ENCODE assay signal across 25 cellular contexts in the genomic region with DNA sequence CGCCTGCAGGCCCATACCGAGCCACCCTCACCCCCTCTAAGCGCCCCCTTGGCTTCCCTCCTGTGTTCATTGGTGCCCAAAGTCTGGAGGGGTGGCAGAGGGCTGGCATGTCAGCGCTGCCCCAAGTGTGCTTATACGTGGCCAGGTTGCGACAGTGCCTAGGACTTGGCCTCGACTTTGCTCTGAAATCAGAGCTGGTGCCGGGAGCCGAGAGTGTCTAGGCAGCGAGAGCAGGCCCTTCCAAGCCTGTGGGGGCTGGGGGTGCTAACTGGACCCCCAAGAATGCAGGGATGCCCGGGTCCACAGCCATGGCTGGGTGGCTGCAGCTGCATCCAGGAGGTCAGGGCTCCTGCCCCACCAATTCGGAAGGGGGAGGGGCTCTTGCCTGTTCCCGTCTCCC.
"Had no signal": no experiment of that assay in that cellular context is flagged by ENCODE, and none has a peak within 500 bp of the region (broad histone marks: within the 10 kb centered on the region; RNA-seq: fewer than 3 reads in every experiment).

No MANE protein-coding gene starts in this region.

- H3K27ac Mint-ChIP-seq: memory B cell; mesothelial cell of epicardium; nephron; neural progenitor cell; stimulated activated naive B cell treated with anti-CD40 and anti-IgM and Interleukin-4, amounts not matched to agents 10 μg/mL and 1 μg/mL and 100 μg/mL, for 72 hours; stimulated activated naive CD8-positive, alpha-beta T cell treated with anti-CD3 and anti-CD28 coated beads, Interleukin-15, Interleukin-2, amounts not matched to agents 100 ng/mL and 50 ng/mL, for 24 hours had no signal

- H3K9me3 ChIP-seq: mucosa of descending colon, prostate gland, spleen, thoracic aorta, tibial nerve, upper lobe of left lung had no signal

- H3K4me3 Mint-ChIP-seq: immature natural killer cell; memory B cell; mesothelial cell of epicardium; naive thymus-derived CD4-positive, alpha-beta T cell; nephron; neural progenitor cell; stimulated activated naive B cell treated with anti-CD40 and anti-IgM and Interleukin-4, amounts not matched to agents 10 μg/mL and 1 μg/mL and 100 μg/mL, for 72 hours; stimulated activated naive CD8-positive, alpha-beta T cell treated with anti-CD3 and anti-CD28 coated beads, Interleukin-15, Interleukin-2, amounts not matched to agents 100 ng/mL and 50 ng/mL, for 24 hours had no signal

- H3K27me3 ChIP-seq: dorsolateral prefrontal cortex, neural progenitor cell, spleen, tibial nerve, upper lobe of left lung had no signal

- DNase-seq: cortex of kidney; dorsolateral prefrontal cortex; effector CD4-positive, alpha-beta T cell; hypothalamus; immature natural killer cell; islet precursor cell; kidney glomerular epithelial cell; left colon; mucosa of descending colon; naive thymus-derived CD4-positive, alpha-beta T cell; nucleus accumbens; spleen; stimulated activated CD4-positive, alpha-beta T cell treated with anti-CD3 and anti-CD28 coated beads, Interleukin-4, amount 100 ng/mL, for 4 hours; stimulated activated naive B cell treated with anti-CD40 and anti-IgM and Interleukin-4, amounts not matched to agents 10 μg/mL and 1 μg/mL and 100 μg/mL, for 72 hours had no signal

- H3K36me3 Mint-ChIP-seq: immature natural killer cell, mesothelial cell of epicardium had no signal

- H3K4me3 ChIP-seq: dorsolateral prefrontal cortex, lung, mucosa of descending colon, neural progenitor cell, prostate gland, skin epidermis, spleen, thoracic aorta, tibial nerve, upper lobe of left lung had no signal

- ATAC-seq: left colon; mucosa of descending colon; naive thymus-derived CD4-positive, alpha-beta T cell; stimulated activated naive B cell treated with anti-CD40 and anti-IgM and Interleukin-4, amounts not matched to agents 10 μg/mL and 1 μg/mL and 100 μg/mL, for 72 hours had no signal

- H3K9me3 Mint-ChIP-seq: immature natural killer cell; memory B cell; mesothelial cell of epicardium; naive thymus-derived CD4-positive, alpha-beta T cell; nephron; stimulated activated naive B cell treated with anti-CD40 and anti-IgM and Interleukin-4, amounts not matched to agents 10 μg/mL and 1 μg/mL and 100 μg/mL, for 72 hours; stimulated activated naive CD8-positive, alpha-beta T cell treated with anti-CD3 and anti-CD28 coated beads, Interleukin-15, Interleukin-2, amounts not matched to agents 100 ng/mL and 50 ng/mL, for 24 hours had no signal

- H3K27ac ChIP-seq: dorsolateral prefrontal cortex, neural progenitor cell, prostate gland, skin epidermis, spleen, thoracic aorta, tibial nerve, upper lobe of left lung had no signal

- H3K36me3 ChIP-seq: neural progenitor cell, prostate gland, thoracic aorta, tibial nerve, upper lobe of left lung had no signal

- H3K4me1 ChIP-seq: prostate gland had no signal

- H3K27me3 Mint-ChIP-seq: memory B cell; naive thymus-derived CD4-positive, alpha-beta T cell; stimulated activated naive B cell treated with anti-CD40 and anti-IgM and Interleukin-4, amounts not matched to agents 10 μg/mL and 1 μg/mL and 100 μg/mL, for 72 hours; stimulated activated naive CD8-positive, alpha-beta T cell treated with anti-CD3 and anti-CD28 coated beads, Interleukin-15, Interleukin-2, amounts not matched to agents 100 ng/mL and 50 ng/mL, for 24 hours had no signal
